In genomic region chr17:4199818-4200402, GRCh38 we compare ENCODE assay signal across 8 cellular contexts. TPM values are rescaled to one million over a fixed set of nuclear protein-coding genes. Genes with fewer than 3 reads are reported as not detected.
DNase-seq lines count a peak whose midpoint lies in the region; ATAC-seq and TF ChIP-seq lines count a peak whose summit lies in the region.

No MANE protein-coding gene starts in this region.

- H3K27me3 Mint-ChIP-seq in activated naive CD8-positive, alpha-beta T cell treated with anti-CD3 and anti-CD28 coated beads, Interleukin-2, amount 50 U/mL, for 24 hours = no peaks in the 10 kb centered on the region

- H3K4me1 Mint-ChIP-seq in activated naive CD8-positive, alpha-beta T cell treated with anti-CD3 and anti-CD28 coated beads, Interleukin-2, amount 50 U/mL, for 24 hours = peaks cover 12% of the 10 kb centered on the region

- no peaks in the 10 kb centered on the region for H3K9me3 Mint-ChIP-seq in activated naive CD8-positive, alpha-beta T cell treated with anti-CD3 and anti-CD28 coated beads, Interleukin-2, amount 50 U/mL, for 24 hours

- H3K4me3 ChIP-seq in AG04450 (ENCODE audit: low read depth, low read length) = no peak overlapping the region

- H3K27ac Mint-ChIP-seq in activated naive CD8-positive, alpha-beta T cell treated with anti-CD3 and anti-CD28 coated beads, Interleukin-2, amount 50 U/mL, for 24 hours = no peak overlapping the region

- CTCF ChIA-PET in AG04450 (lab: Charles Lee) = interaction anchor here (0.5 to 2.4 kb wide), 48 partner anchors 9 to 913 kb away, joined by 3 to 35 read pairs (median 4); no protein-coding TSS in a partner anchor

- ATAC-seq in activated naive CD8-positive, alpha-beta T cell treated with anti-CD3 and anti-CD28 coated beads, Interleukin-2, amount 50 U/mL, for 24 hours = no peak
- ATAC-seq in GM18511 (IDR thresholded peaks at IDR 0.05; ENCODE audit: unreplicated experiment) = no peak

- DNase-seq in AG04450 (ENCODE audit: low read depth, low spot score) (no peak), GM10266 (ENCODE audit: extremely low spot score) (peak; percentile 78), NCI-H2196 (lab: John Stamatoyannopoulos, UW; ENCODE audit: unreplicated experiment) (peak; percentile 6), iPS DF 4.7 (ENCODE audit: extremely low read depth, low spot score) (peak; percentile 30)
- peak; percentile 15 for DNase-seq in activated naive CD8-positive, alpha-beta T cell treated with anti-CD3 and anti-CD28 coated beads, Interleukin-2, amount 50 U/mL, for 24 hours
- peak in 2 of 3 experiments; percentile 5 to 15 for DNase-seq in stimulated activated CD4-positive, alpha-beta T cell treated with anti-CD3 and anti-CD28 coated beads, TNF-alpha, amount 100 ng/mL, for 24 hours (ENCODE audit: low read depth in 3 of 3)
- no peak for DNase-seq in activated CD4-positive, CD25-positive, alpha-beta regulatory T cell (lab: John Stamatoyannopoulos, UW)

- no peak overlapping the region for H3K4me3 Mint-ChIP-seq in activated naive CD8-positive, alpha-beta T cell treated with anti-CD3 and anti-CD28 coated beads, Interleukin-2, amount 50 U/mL, for 24 hours

- H3K27me3 ChIP-seq in AG04450 (ENCODE audit: control insufficient read depth, insufficient read depth, low read length) = no peaks in the 10 kb centered on the region

- POLR2A ChIA-PET in AG04450 (lab: Yijun Ruan, JAX) = interaction anchor here (0.6 to 1.0 kb wide), 3 partner anchors 30 to 206 kb away, joined by 4 to 6 read pairs (median 4); partner anchors contain the start of gene ANKFY1

- H3K27ac ChIP-seq in AG04450 (ENCODE audit: low read depth, low read length) = no peak overlapping the region

- H3K36me3 Mint-ChIP-seq in activated naive CD8-positive, alpha-beta T cell treated with anti-CD3 and anti-CD28 coated beads, Interleukin-2, amount 50 U/mL, for 24 hours (ENCODE audit: low read depth) = peaks cover 41% of the 10 kb centered on the region

- TF ChIP-seq CTCF in AG04450 (IDR thresholded peaks at IDR 0.05; ENCODE audit: low read depth, low read length) = peak; percentile 83
- TF ChIP-seq CTCF in GM10266 (IDR thresholded peaks at IDR 0.05; ENCODE audit: control insufficient read depth, insufficient read depth, low read depth, missing control alignments) = peak; percentile 76

- H3K9me3 ChIP-seq in AG04450 (ENCODE audit: control insufficient read depth, insufficient read depth, low read length) = no peaks in the 10 kb centered on the region

RNA-seq across cellular contexts. Expression of gene CYB5D2, which starts 56.9 kb away (rescaled TPM):
- polyA plus RNA-seq in AG04450 (2011; rRNA removed) = 15.6 and 22.0 TPM in 2 replicates
- polyA minus RNA-seq in AG04450 (2011; rRNA and poly(A)+ RNA removed) = 14.9 and 15.6 TPM in 2 replicates

RNA-seq across cellular contexts. Expression of gene ZZEF1, which starts 57.1 kb away (rescaled TPM):
- 15.3 and 18.3 TPM in 2 replicates for polyA plus RNA-seq in AG04450 (2011; rRNA removed)
- polyA minus RNA-seq in AG04450 (2011; rRNA and poly(A)+ RNA removed) = 74.1 and 76.2 TPM in 2 replicates

Comparison
In these comparisons a context has a peak if more than half of its experiments do, and no peak if none do; other contexts are left out.
1. DNase-seq: peak in GM10266 (single experiment), NCI-H2196 (single experiment), activated naive CD8-positive, alpha-beta T cell treated with anti-CD3 and anti-CD28 coated beads, Interleukin-2, amount 50 U/mL, for 24 hours (single experiment), iPS DF 4.7 (single experiment) and stimulated activated CD4-positive, alpha-beta T cell treated with anti-CD3 and anti-CD28 coated beads, TNF-alpha, amount 100 ng/mL, for 24 hours (2 of 3); none in AG04450 (single experiment) and activated CD4-positive, CD25-positive, alpha-beta regulatory T cell (0 of 4).